Comparison of ENCODE assay signal across 14 cellular contexts in genomic region chr19:7751157-7751783, GRCh38. TPM values are rescaled to one million over a fixed set of nuclear protein-coding genes. Genes with fewer than 3 reads are reported as not detected.
A peak's percentile ranks its signal among the peaks of the same experiment; 100 is the strongest.
DNase-seq lines count a peak whose midpoint lies in the region; ATAC-seq and TF ChIP-seq lines count a peak whose summit lies in the region.
"Had no signal": no experiment of that assay in that cellular context is flagged by ENCODE, and none has a peak within 500 bp of the region (broad histone marks: within the 10 kb centered on the region; RNA-seq: fewer than 3 reads in every experiment).

No MANE protein-coding gene starts in this region.

- H2BK120ac ChIP-seq in trophoblast cell (ENCODE audit: insufficient read depth, low read length, poor library complexity) = no peak overlapping the region

- no peak overlapping the region for H2AFZ ChIP-seq in trophoblast cell (ENCODE audit: insufficient read depth, low read length, poor library complexity)

- H4K8ac ChIP-seq in trophoblast cell (ENCODE audit: low read depth, low read length) = no peak overlapping the region

- TF ChIP-seq POLR2A in NB4 (IDR thresholded peaks at IDR 0.05; ENCODE audit: extremely low read depth, insufficient read length) = no peak

- H4K91ac ChIP-seq in trophoblast cell (ENCODE audit: low read depth, low read length) = no peak overlapping the region

- H3K18ac ChIP-seq in trophoblast cell (ENCODE audit: low read length) = no peak overlapping the region

- peak overlapping the region in 1 of 8 donors; percentile 55 for H3K4me3 Mint-ChIP-seq in CD4-positive, alpha-beta memory T cell
- no peak overlapping the region for H3K4me3 Mint-ChIP-seq in activated naive CD8-positive, alpha-beta T cell treated with anti-CD3 and anti-CD28 coated beads for 36 hours
- H3K4me3 Mint-ChIP-seq: activated naive CD8-positive, alpha-beta T cell treated with anti-CD3 and anti-CD28 coated beads, Interleukin-2, amount 10 ng/mL, durations not matched to agents 7 days and 5 days; immature natural killer cell had no signal

- ATAC-seq in GM19395 (IDR thresholded peaks at IDR 0.05; ENCODE audit: unreplicated experiment) = no peak

- H3K27me3 Mint-ChIP-seq in CD4-positive, alpha-beta memory T cell = peaks cover 4 to 7% of the 10 kb centered on the region in 2 donors
- peaks cover 6% of the 10 kb centered on the region for H3K27me3 Mint-ChIP-seq in activated naive CD8-positive, alpha-beta T cell treated with anti-CD3 and anti-CD28 coated beads for 36 hours

- peak overlapping the region in 4 of 7 donors; percentile 17 to 77 (median 59) for H3K27ac Mint-ChIP-seq in CD4-positive, alpha-beta memory T cell
- H3K27ac Mint-ChIP-seq in activated naive CD8-positive, alpha-beta T cell treated with anti-CD3 and anti-CD28 coated beads for 36 hours = peak overlapping the region; percentile 70
- H3K27ac Mint-ChIP-seq: activated naive CD8-positive, alpha-beta T cell treated with anti-CD3 and anti-CD28 coated beads, Interleukin-2, amount 10 ng/mL, durations not matched to agents 7 days and 5 days had no signal

- H2BK5ac ChIP-seq in trophoblast cell (ENCODE audit: low read depth, low read length, poor library complexity) = no peak overlapping the region

- H3K79me2 ChIP-seq in trophoblast cell (ENCODE audit: control insufficient read depth, insufficient read depth, low read length, poor library complexity) = no peaks in the 10 kb centered on the region

- H3K27me3 ChIP-seq in CD4-positive, alpha-beta memory T cell (ENCODE audit: insufficient read depth, low read length) = no peaks in the 10 kb centered on the region
- no peaks in the 10 kb centered on the region for H3K27me3 ChIP-seq in trophoblast cell (ENCODE audit: insufficient read depth, low read length)

- no peak overlapping the region for H4K12ac ChIP-seq in trophoblast cell (ENCODE audit: low read depth, low read length)

- peaks cover 3 to 10% (median 8%) of the 10 kb centered on the region in 4 donors for H3K4me1 Mint-ChIP-seq in CD4-positive, alpha-beta memory T cell
- peaks cover 27% of the 10 kb centered on the region for H3K4me1 Mint-ChIP-seq in activated naive CD8-positive, alpha-beta T cell treated with anti-CD3 and anti-CD28 coated beads for 36 hours
- H3K4me1 Mint-ChIP-seq: activated naive CD8-positive, alpha-beta T cell treated with anti-CD3 and anti-CD28 coated beads, Interleukin-2, amount 10 ng/mL, durations not matched to agents 7 days and 5 days; immature natural killer cell had no signal

- H3K4me2 ChIP-seq in trophoblast cell (ENCODE audit: low read length) = no peak overlapping the region

- CTCF ChIA-PET in CD4-positive, alpha-beta memory T cell (lab: Charles Lee; ENCODE audit: partially characterized antibody) = no interaction called here

- H3K27ac ChIP-seq in CD4-positive, alpha-beta memory T cell (ENCODE audit: low read depth, low read length) = no peak overlapping the region
- H3K27ac ChIP-seq in trophoblast cell (ENCODE audit: low read depth, low read length) = no peak overlapping the region
- H3K27ac ChIP-seq: tibial artery had no signal

- no CpG with 5 or more reads among the region's 12 CpGs for WGBS in trophoblast cell (ENCODE audit: extremely low coverage, insufficient coverage, insufficient read length)

- POLR2A ChIA-PET in CD4-positive, alpha-beta memory T cell (lab: Charles Lee; ENCODE audit: partially characterized antibody) = no interaction called here

- peak in 2 of 5 donors; percentile 40 to 64 for DNase-seq in CD4-positive, alpha-beta memory T cell
- peak; percentile 44 for DNase-seq in NB4 (ENCODE audit: low read depth)
- peak; percentile 54 for DNase-seq in activated naive CD8-positive, alpha-beta T cell treated with anti-CD3 and anti-CD28 coated beads for 36 hours
- DNase-seq in trophoblast cell = peak in 1 of 2 donors; percentile 18
- no peak for DNase-seq in foreskin fibroblast
- no peak for DNase-seq in SIG-M5 treated with dmso at 0.1 percent for 504 hours (lab: John Stamatoyannopoulos, UW; ENCODE audit: unreplicated experiment)
- DNase-seq in COLO668 (lab: John Stamatoyannopoulos, UW; ENCODE audit: unreplicated experiment) = no peak
- DNase-seq: activated naive CD8-positive, alpha-beta T cell treated with anti-CD3 and anti-CD28 coated beads, Interleukin-2, amount 10 ng/mL, durations not matched to agents 7 days and 5 days; DMS 273 treated with DMSO at 0.1 percent for 48 hours; immature natural killer cell; Karpas-422 had no signal

- H3K36me3 ChIP-seq in CD4-positive, alpha-beta memory T cell (ENCODE audit: insufficient read depth, low read length) = no peaks in the 10 kb centered on the region
- H3K36me3 ChIP-seq in trophoblast cell (ENCODE audit: control insufficient read depth in 1 of 2, insufficient read depth in 2 of 2, low read length in 2 of 2) = no peaks in the 10 kb centered on the region
- H3K36me3 ChIP-seq: tibial artery had no signal

- no peaks in the 10 kb centered on the region for H3K4me1 ChIP-seq in CD4-positive, alpha-beta memory T cell (ENCODE audit: insufficient read depth, low read length)
- H3K4me1 ChIP-seq in trophoblast cell (ENCODE audit: control insufficient read depth in 1 of 2, insufficient read depth in 2 of 2, low read length in 2 of 2) = no peaks in the 10 kb centered on the region
- H3K4me1 ChIP-seq: tibial artery had no signal

- intact Hi-C loops in CD4-positive, alpha-beta memory T cell (cut with micrococcal nuclease) = loop anchor here (10.0 kb wide), 1 partner anchor 46 kb away; the partner anchor contains the start of gene FCER2

- no peak overlapping the region for H2BK12ac ChIP-seq in trophoblast cell (ENCODE audit: low read length)

- TF ChIP-seq CTCF in NB4 (IDR thresholded peaks at IDR 0.05; ENCODE audit: low read depth, low read length) = no peak
- TF ChIP-seq CTCF in foreskin fibroblast (IDR thresholded peaks at IDR 0.05; ENCODE audit: low read depth, low read length) = no peak

- H3K23ac ChIP-seq in trophoblast cell (ENCODE audit: low read length) = no peak overlapping the region

- no peak overlapping the region for H3K4ac ChIP-seq in trophoblast cell (ENCODE audit: low read depth, low read length)

- no peaks in the 10 kb centered on the region for H3K79me1 ChIP-seq in trophoblast cell (ENCODE audit: low read length)

- H3K36me3 Mint-ChIP-seq in CD4-positive, alpha-beta memory T cell = peaks cover 3 to 7% of the 10 kb centered on the region in 2 donors
- peaks cover 29% of the 10 kb centered on the region for H3K36me3 Mint-ChIP-seq in activated naive CD8-positive, alpha-beta T cell treated with anti-CD3 and anti-CD28 coated beads for 36 hours
- H3K36me3 Mint-ChIP-seq: immature natural killer cell had no signal

- no peak overlapping the region for H3K14ac ChIP-seq in trophoblast cell (ENCODE audit: low read length)

- no peak overlapping the region for H3K9ac ChIP-seq in trophoblast cell (ENCODE audit: low read length)

- H3K4me3 ChIP-seq in CD4-positive, alpha-beta memory T cell (ENCODE audit: low read length in 2 of 2) = no peak overlapping the region
- H3K4me3 ChIP-seq in NB4 (ENCODE audit: low read depth, low read length) (no peak overlapping the region), trophoblast cell (ENCODE audit: low read depth, low read length) (peak overlapping the region; percentile 52), foreskin fibroblast (ENCODE audit: low read depth in 1 of 2, low read length in 2 of 2) (no peak overlapping the region)
- H3K4me3 ChIP-seq: tibial artery had no signal

- no peak overlapping the region for H2AK5ac ChIP-seq in trophoblast cell (ENCODE audit: low read length)

- peaks cover 4 to 21% (median 9%) of the 10 kb centered on the region in 8 donors for H3K9me3 Mint-ChIP-seq in CD4-positive, alpha-beta memory T cell
- H3K9me3 Mint-ChIP-seq in activated naive CD8-positive, alpha-beta T cell treated with anti-CD3 and anti-CD28 coated beads for 36 hours = peaks cover 42% of the 10 kb centered on the region

- peaks cover 0 to 2% of the 10 kb centered on the region in 2 donors for H3K9me3 ChIP-seq in CD4-positive, alpha-beta memory T cell (ENCODE audit: control insufficient read depth in 1 of 2, low read length in 2 of 2)
- H3K9me3 ChIP-seq in trophoblast cell (ENCODE audit: insufficient read depth, low read depth, low read length) = no peaks in the 10 kb centered on the region

RNA-seq across cellular contexts. Expression of gene CD209, which starts 3.9 kb away (rescaled TPM):
- under 1 TPM; 0.17 to 0.28 TPM for total RNA-seq in CD4-positive, alpha-beta memory T cell
- polyA plus RNA-seq in CD4-positive, alpha-beta memory T cell = not detected
- total RNA-seq in activated naive CD8-positive, alpha-beta T cell treated with anti-CD3 and anti-CD28 coated beads for 36 hours = not detected
- polyA plus RNA-seq in trophoblast cell (2013) = not detected in 2 replicates
- total RNA-seq: NCI-H460 had no signal
- polyA plus RNA-seq: immature natural killer cell had no signal

RNA-seq across cellular contexts. Expression of gene CLEC4M, which starts 11.8 kb away (rescaled TPM):
- not detected for total RNA-seq in CD4-positive, alpha-beta memory T cell
- not detected for polyA plus RNA-seq in CD4-positive, alpha-beta memory T cell
- total RNA-seq in activated naive CD8-positive, alpha-beta T cell treated with anti-CD3 and anti-CD28 coated beads for 36 hours = not detected
- polyA plus RNA-seq in trophoblast cell (2013) = not detected in 2 replicates
- total RNA-seq: activated naive CD8-positive, alpha-beta T cell treated with anti-CD3 and anti-CD28 coated beads, Interleukin-2, amount 10 ng/mL, durations not matched to agents 7 days and 5 days had no signal
- polyA plus RNA-seq: immature natural killer cell had no signal

RNA-seq across cellular contexts. Expression of gene CLEC4G, which starts 19.4 kb away (rescaled TPM):
- total RNA-seq in CD4-positive, alpha-beta memory T cell = not detected
- polyA plus RNA-seq in CD4-positive, alpha-beta memory T cell = not detected
- total RNA-seq in activated naive CD8-positive, alpha-beta T cell treated with anti-CD3 and anti-CD28 coated beads for 36 hours = not detected
- polyA plus RNA-seq in trophoblast cell (2013) = not detected in 2 replicates
- total RNA-seq: activated naive CD8-positive, alpha-beta T cell treated with anti-CD3 and anti-CD28 coated beads, Interleukin-2, amount 10 ng/mL, durations not matched to agents 7 days and 5 days; NCI-H460 had no signal

RNA-seq across cellular contexts. Expression of gene FCER2, which starts 49.3 kb away (rescaled TPM):
- not detected for total RNA-seq in CD4-positive, alpha-beta memory T cell
- polyA plus RNA-seq in CD4-positive, alpha-beta memory T cell = under 1 TPM in 1 of 2 donors, not detected in 1; 0.93 TPM
- total RNA-seq in activated naive CD8-positive, alpha-beta T cell treated with anti-CD3 and anti-CD28 coated beads for 36 hours = 1 to 10 TPM; 1.5 to 1.7 TPM
- polyA plus RNA-seq in trophoblast cell (2013) = not detected in 2 replicates
- total RNA-seq: NCI-H460 had no signal

Comparison
In these comparisons a context has a peak if more than half of its experiments do, and no peak if none do; other contexts are left out.
1. DNase-seq: peak in NB4 (single experiment) and activated naive CD8-positive, alpha-beta T cell treated with anti-CD3 and anti-CD28 coated beads for 36 hours (single experiment); none in foreskin fibroblast (0 of 2), SIG-M5 treated with dmso at 0.1 percent for 504 hours (single experiment) and COLO668 (single experiment).